21 cellular contexts compared by ENCODE assay signal in the genomic region with DNA sequence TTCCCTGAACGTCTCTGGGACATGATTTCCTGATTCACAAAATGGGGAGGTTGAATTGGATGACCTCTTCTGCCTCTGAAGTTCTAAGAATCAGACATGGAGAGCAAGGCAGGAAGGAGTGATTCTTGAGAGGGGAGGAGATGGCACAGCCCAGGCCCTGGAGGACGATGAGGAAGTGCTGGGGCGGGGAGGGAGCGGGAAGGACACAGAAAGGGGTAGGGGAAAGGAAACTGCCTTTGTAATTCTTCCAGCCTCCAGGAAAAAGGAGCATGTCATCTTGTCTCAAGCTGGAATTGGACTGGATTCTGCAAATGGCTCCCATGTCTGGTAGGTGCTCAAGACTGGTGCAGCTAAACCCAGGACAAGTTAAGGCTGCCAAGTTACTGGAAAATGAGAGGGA.
"Had no signal": no experiment of that assay in that cellular context is flagged by ENCODE, and none has a peak within 500 bp of the region (broad histone marks: within the 10 kb centered on the region; RNA-seq: fewer than 3 reads in every experiment).

No MANE protein-coding gene starts in this region.

- DNase-seq: hippocampal formation; kidney; left colon; lower lobe of right lung; mammary epithelial cell; midbrain; naive thymus-derived CD8-positive, alpha-beta T cell; nucleus accumbens; right lobe of liver; stimulated activated CD4-positive, alpha-beta T cell treated with anti-CD3 and anti-CD28 coated beads, Interleukin-1b, Interleukin-23, amount 100 ng/mL, for 48 hours; stimulated activated CD4-positive, alpha-beta T cell treated with anti-CD3 and anti-CD28 coated beads, Interleukin-2, amount 100 ng/mL, for 48 hours; stimulated activated CD4-positive, alpha-beta T cell treated with anti-CD3 and anti-CD28 coated beads, Interleukin-4, amount 100 ng/mL, for 4 hours; stimulated activated CD8-positive, alpha-beta memory T cell treated with anti-CD3 and anti-CD28 coated beads, Interleukin-4, amount 100 ng/mL, for 48 hours; stimulated activated naive CD4-positive, alpha-beta T cell treated with Interleukin-2 at 50 U/mL for 16 hours; stimulated activated naive CD8-positive, alpha-beta T cell treated with anti-CD3 and anti-CD28 coated beads, Interleukin-15, amount 100 ng/mL, for 72 hours; substantia nigra; uterus had no signal

- H3K27me3 Mint-ChIP-seq: naive thymus-derived CD8-positive, alpha-beta T cell; stimulated activated naive CD8-positive, alpha-beta T cell treated with anti-CD3 and anti-CD28 coated beads, Interleukin-15, amount 100 ng/mL, for 72 hours had no signal

- H3K27ac Mint-ChIP-seq: naive thymus-derived CD8-positive, alpha-beta T cell; nephron; stimulated activated memory B cell treated with anti-CD40 and anti-IgM and Interleukin-4, amounts not matched to agents 10 μg/mL and 1 μg/mL and 100 μg/mL, for 72 hours; stimulated activated naive CD8-positive, alpha-beta T cell treated with anti-CD3 and anti-CD28 coated beads, Interleukin-15, amount 100 ng/mL, for 72 hours; type B pancreatic cell had no signal

- H3K36me3 Mint-ChIP-seq: naive thymus-derived CD8-positive, alpha-beta T cell; stimulated activated memory B cell treated with anti-CD40 and anti-IgM and Interleukin-4, amounts not matched to agents 10 μg/mL and 1 μg/mL and 100 μg/mL, for 72 hours; type B pancreatic cell had no signal

- H3K4me3 Mint-ChIP-seq: naive thymus-derived CD8-positive, alpha-beta T cell; nephron; neural crest cell; stimulated activated memory B cell treated with anti-CD40 and anti-IgM and Interleukin-4, amounts not matched to agents 10 μg/mL and 1 μg/mL and 100 μg/mL, for 72 hours; stimulated activated naive CD8-positive, alpha-beta T cell treated with anti-CD3 and anti-CD28 coated beads, Interleukin-15, amount 100 ng/mL, for 72 hours; type B pancreatic cell had no signal

- H3K4me1 Mint-ChIP-seq: stimulated activated memory B cell treated with anti-CD40 and anti-IgM and Interleukin-4, amounts not matched to agents 10 μg/mL and 1 μg/mL and 100 μg/mL, for 72 hours had no signal

- FAIRE-seq: kidney had no signal

- H3K9me3 Mint-ChIP-seq: nephron, neural crest cell, type B pancreatic cell had no signal
